In genomic region chr20:45880988-45881788, GRCh38 we compare ENCODE assay signal across 8 cellular contexts. TPM values are rescaled to one million over a fixed set of nuclear protein-coding genes. Genes with fewer than 3 reads are reported as not detected.
DNase-seq lines count a peak whose midpoint lies in the region; ATAC-seq and TF ChIP-seq lines count a peak whose summit lies in the region.

Gene ZSWIM1, plus strand, starts transcription at chr20:45881227. Its CDS starts 1,366 bp downstream, at chr20:45882593.

- no peaks in the 10 kb centered on the region for H3K27me3 Mint-ChIP-seq in effector memory CD8-positive, alpha-beta T cell

- H3K27ac Mint-ChIP-seq in effector memory CD8-positive, alpha-beta T cell = peak within 1 kb of the TSS; percentile 90 to 93

- H3K36me3 Mint-ChIP-seq in effector memory CD8-positive, alpha-beta T cell (ENCODE audit: insufficient read depth) = peaks cover 13% of the 10 kb centered on the region

- no peaks in the 10 kb centered on the region for H3K9me3 Mint-ChIP-seq in effector memory CD8-positive, alpha-beta T cell

- ATAC-seq in effector memory CD8-positive, alpha-beta T cell (replicated peaks) = peak; percentile 96

- peaks cover 22 to 27% of the 10 kb centered on the region in 2 donors for H3K4me1 Mint-ChIP-seq in effector memory CD8-positive, alpha-beta T cell (ENCODE audit: low read depth in 2 of 2)

- peak; percentile 99 for DNase-seq in COLO668 (lab: John Stamatoyannopoulos, UW; ENCODE audit: unreplicated experiment)
- peak; percentile 97 for DNase-seq in GM20000 (ENCODE audit: low spot score)
- DNase-seq in HS-5 (ENCODE audit: low read depth) = peak; percentile 99
- peak; percentile 91 for DNase-seq in NK-92 (lab: John Stamatoyannopoulos, UW; ENCODE audit: unreplicated experiment)
- DNase-seq in activated CD8-positive, alpha-beta memory T cell treated with anti-CD3 and anti-CD28 coated beads for 24 hours = peak; percentile 99
- peak; percentile 98 to 99 (median 99) for DNase-seq in effector memory CD8-positive, alpha-beta T cell
- peak; percentile 99 for DNase-seq in lung microvascular endothelial cell (ENCODE audit: low read depth in 2 of 2)
- DNase-seq in stimulated activated CD4-positive, alpha-beta T cell treated with anti-CD3 and anti-CD28 coated beads, TNF-alpha, amount 100 ng/mL, for 4 hours (ENCODE audit: low read depth in 3 of 3) = peak; percentile 96 to 98 (median 97)

- no peak for TF ChIP-seq CTCF in GM20000 (IDR thresholded peaks at IDR 0.05; ENCODE audit: extremely low read depth, missing control alignments)

- H3K4me3 Mint-ChIP-seq in effector memory CD8-positive, alpha-beta T cell = peak within 1 kb of the TSS; percentile 73 to 75

RNA-seq across cellular contexts. Expression of gene ZSWIM1, which starts in this region (rescaled TPM):
- total RNA-seq in lung microvascular endothelial cell = 2.4 and 4.0 TPM in 2 replicates

Comparison
In these comparisons a context has a peak if more than half of its experiments do, and no peak if none do; other contexts are left out.
1. Peak in every context shown above with its lines: DNase-seq and ATAC-seq.